In the genomic region with DNA sequence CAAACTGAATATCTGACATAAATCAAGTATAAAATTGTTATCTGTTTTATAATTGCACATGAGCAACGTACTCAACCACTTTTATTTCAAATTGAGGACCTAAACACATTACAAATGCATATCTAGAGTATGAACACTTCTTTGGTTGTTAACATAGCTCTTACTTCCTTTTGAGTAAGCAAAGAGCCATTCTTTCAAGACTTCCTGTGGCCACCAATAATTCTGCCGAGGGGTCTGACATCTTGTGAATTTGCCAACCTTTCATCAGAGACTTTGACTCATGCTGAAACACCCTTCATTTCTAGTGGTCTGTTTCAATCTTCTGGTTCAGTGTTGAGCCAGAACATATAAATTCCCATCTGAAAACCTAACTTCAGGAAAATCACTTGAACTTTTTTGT, we compare ENCODE assay signal across 11 cellular contexts. TPM values are rescaled to one million over a fixed set of nuclear protein-coding genes. Genes with fewer than 3 reads are reported as not detected.
DNase-seq lines count a peak whose midpoint lies in the region; ATAC-seq and TF ChIP-seq lines count a peak whose summit lies in the region.
"Had no signal": no experiment of that assay in that cellular context is flagged by ENCODE, and none has a peak within 500 bp of the region (broad histone marks: within the 10 kb centered on the region; RNA-seq: fewer than 3 reads in every experiment).

No MANE protein-coding gene starts in this region.

- ATAC-seq in GM21390 (IDR thresholded peaks at IDR 0.05; ENCODE audit: unreplicated experiment): peak; percentile 62
- ATAC-seq in IMR-90 (ENCODE audit: low read depth): peak; percentile 82
- ATAC-seq in HG03439 (IDR thresholded peaks at IDR 0.05; ENCODE audit: unreplicated experiment): no peak
- ATAC-seq in upper lobe of left lung (ENCODE audit: low FRiP score in 2 of 2): no peak
- no peak for ATAC-seq in right lobe of liver
- ATAC-seq: naive thymus-derived CD8-positive, alpha-beta T cell; T-cell had no signal

- H3K56ac ChIP-seq in IMR-90 (ENCODE audit: extremely low read depth, insufficient read depth, low read length): no peak overlapping the region

- DNase-seq in AG08396 (ENCODE audit: low spot score) (peak; percentile 35), IMR-90 (peak; percentile 94), fibroblast of mammary gland (ENCODE audit: low read depth) (peak; percentile 93), SIG-M5 (lab: John Stamatoyannopoulos, UW) (no peak), upper lobe of left lung (no peak), right lobe of liver (no peak)
- DNase-seq: naive thymus-derived CD8-positive, alpha-beta T cell; T-cell had no signal

- H3K27me3 ChIP-seq in IMR-90 (ENCODE audit: control insufficient read depth, insufficient read depth, low read length): no peaks in the 10 kb centered on the region
- no peaks in the 10 kb centered on the region for H3K27me3 ChIP-seq in upper lobe of left lung
- H3K27me3 ChIP-seq in right lobe of liver: no peaks in the 10 kb centered on the region

- 0 out of 2 replicates have a peak, but pooled peaks cover 2% of the 10 kb centered on the region for H3K9me1 ChIP-seq in IMR-90 (ENCODE audit: insufficient read depth, low read length)

- peak overlapping the region; percentile 74; the same call in 1 of the 2 replicates for H2BK20ac ChIP-seq in IMR-90 (ENCODE audit: low read depth, low read length)

- no peak overlapping the region for H2AK9ac ChIP-seq in IMR-90 (replicated peaks; ENCODE audit: low read depth, low read length, poor library complexity)

- peaks cover 16 to 33% of the 10 kb centered on the region in 2 experiments for H3K79me1 ChIP-seq in IMR-90 (ENCODE audit: low read depth in 1 of 2, low read length in 2 of 2)

- TF ChIP-seq CTCF in IMR-90 (conservative IDR thresholded peaks at IDR 0.05; ENCODE audit: low read depth, low read length) (no peak), fibroblast of mammary gland (conservative IDR thresholded peaks at IDR 0.05; ENCODE audit: control insufficient read depth, insufficient read depth, low read depth, low read length) (no peak), upper lobe of left lung (IDR thresholded peaks at IDR 0.05) (no peak), right lobe of liver (IDR thresholded peaks at IDR 0.05) (no peak)

- H3K18ac ChIP-seq in IMR-90 (ENCODE audit: low read depth, low read length): no peak overlapping the region; the same call in 1 of the 2 replicates

- H3K4me3 ChIP-seq in IMR-90 (ENCODE audit: insufficient read depth, low read depth, low read length) (no peak overlapping the region), fibroblast of mammary gland (ENCODE audit: control insufficient read depth, low read depth, low read length) (no peak overlapping the region), upper lobe of left lung (no peak overlapping the region), right lobe of liver (no peak overlapping the region)

- no peak overlapping the region; the same call in 1 of the 2 replicates for H4K5ac ChIP-seq in IMR-90 (ENCODE audit: low read depth, low read length)

- CTCF ChIA-PET in IMR-90 (lab: Yijun Ruan, JAX): no interaction called here

- no peak overlapping the region for H4K91ac ChIP-seq in IMR-90 (ENCODE audit: insufficient read depth, low read depth, low read length)

- no peak for TF ChIP-seq POLR2A in IMR-90 (IDR thresholded peaks at IDR 0.05; ENCODE audit: low read depth, low read length)
- no peak for TF ChIP-seq POLR2A in upper lobe of left lung (IDR thresholded peaks at IDR 0.05)
- no peak for TF ChIP-seq POLR2A in right lobe of liver (IDR thresholded peaks at IDR 0.05)

- no peak for TF ChIP-seq RAD21 in IMR-90 (IDR thresholded peaks at IDR 0.05; ENCODE audit: low read length)

- H3K14ac ChIP-seq in IMR-90 (replicated peaks; ENCODE audit: low read depth, low read length): peak overlapping the region; percentile 87

- WGBS in IMR-90 (ENCODE audit: extremely low coverage in 2 of 2, insufficient read length in 1 of 2), 2 experiments: 0% methylated on average over 1 of the region's 2 CpGs; no CpG with 5 or more reads in 1 of the 2 experiments
- 12 to 22% methylated on average over 2 of the region's 2 CpGs for WGBS in upper lobe of left lung, 2 donors
- 54% methylated on average over 2 of the region's 2 CpGs for WGBS in right lobe of liver (ENCODE audit: insufficient coverage, low coverage, low lambda C conversion rate, missing lambda C conversion rate)

- H4K20me1 ChIP-seq in IMR-90 (ENCODE audit: insufficient read depth, low read length): no peaks in the 10 kb centered on the region

- H3K36me3 ChIP-seq in IMR-90 (ENCODE audit: control insufficient read depth, insufficient read depth, low read length): no peaks in the 10 kb centered on the region
- H3K36me3 ChIP-seq in upper lobe of left lung: no peaks in the 10 kb centered on the region
- H3K36me3 ChIP-seq in right lobe of liver: no peaks in the 10 kb centered on the region

- peak overlapping the region; percentile 93 for H2BK5ac ChIP-seq in IMR-90 (ENCODE audit: low read depth, low read length, poor library complexity, severe bottlenecking)

- H3K9ac ChIP-seq in IMR-90 (ENCODE audit: low read depth, low read length): no peak overlapping the region

- TF ChIP-seq EP300 in upper lobe of left lung (IDR thresholded peaks at IDR 0.05): no peak

- no peak overlapping the region for H2BK15ac ChIP-seq in IMR-90 (ENCODE audit: low read depth, low read length)

- dilution Hi-C loops in IMR-90 (cut with HindIII; ENCODE audit: low sequenced_read_pairs, unreplicated experiment): no loop called here

- H2AFZ ChIP-seq in IMR-90 (replicated peaks; ENCODE audit: low read length, poor library complexity): no peak overlapping the region

- POLR2A ChIA-PET in IMR-90 (lab: Charles Lee; ENCODE audit: unreplicated experiment): no interaction called here

- H4K8ac ChIP-seq in IMR-90 (ENCODE audit: low read depth in 2 of 2, low read length in 2 of 2): peak overlapping the region in 1 of 2 experiments; percentile 16; a peak in 2 of 4 replicates

- no peak overlapping the region; the same call in 1 of the 2 replicates for H3K23ac ChIP-seq in IMR-90 (ENCODE audit: low read depth, low read length)

- H3K4me1 ChIP-seq in IMR-90 (ENCODE audit: control insufficient read depth, insufficient read depth, low read length) (peaks cover 3% of the 10 kb centered on the region), upper lobe of left lung (peaks cover 0 to 9% (median 0%) of the 10 kb centered on the region in 4 donors), right lobe of liver (peaks cover 0 to 8% (median 3%) of the 10 kb centered on the region in 4 donors)

- in situ Hi-C loops in IMR-90 (cut with MboI; ENCODE audit: low sequenced_read_pairs): no loop called here

- H3K9me3 ChIP-seq in IMR-90 (ENCODE audit: control insufficient read depth, insufficient read depth, low read length): no peaks in the 10 kb centered on the region
- no peaks in the 10 kb centered on the region for H3K9me3 ChIP-seq in upper lobe of left lung
- H3K9me3 ChIP-seq in right lobe of liver: no peaks in the 10 kb centered on the region

- BruUV-seq in IMR-90 (replicated peaks; lab: Mats Ljungman, UMichigan): no TSS peak

- H2AK5ac ChIP-seq in IMR-90 (ENCODE audit: low read depth, low read length): no peak overlapping the region

- peak overlapping the region; percentile 79; the same call in 1 of the 2 replicates for H2BK120ac ChIP-seq in IMR-90 (ENCODE audit: low read depth, low read length)

- intact Hi-C loops in IMR-90 (cut with micrococcal nuclease) (no loop called here), right lobe of liver (cut with DNase I) (no loop called here)

- H3K27ac ChIP-seq in IMR-90 (ENCODE audit: insufficient read depth, low read length) (0 out of 2 replicates have a peak overlapping the region, but pooled peaks have one; percentile 39), upper lobe of left lung (no peak overlapping the region), right lobe of liver (no peak overlapping the region)
- H3K27ac ChIP-seq: C4-2B had no signal

- peak overlapping the region; percentile 74; the same call in 1 of the 2 replicates for H3K4me2 ChIP-seq in IMR-90 (ENCODE audit: low read depth, low read length)

- H3K4ac ChIP-seq in IMR-90 (ENCODE audit: low read depth, low read length): peak overlapping the region; percentile 79; the same call in 1 of the 2 replicates

TF ChIP-seq in IMR-90, 13 proteins besides CTCF, POLR2A, EP300 and RAD21:
- TF ChIP-seq RCOR1 (IDR thresholded peaks at IDR 0.05; ENCODE audit: insufficient replicate concordance, low read length) (no peak), BHLHE40 (IDR thresholded peaks at IDR 0.05; ENCODE audit: low read depth, low read length) (no peak), MAFK (IDR thresholded peaks at IDR 0.05; ENCODE audit: low read depth, low read length) (0 out of 2 replicates have a peak, but pooled peaks have one; percentile 23), CEBPB (IDR thresholded peaks at IDR 0.05; ENCODE audit: low read depth, low read length) (peak; percentile 73; the same call in 1 of the 2 replicates), NFE2L2 (IDR thresholded peaks at IDR 0.05; ENCODE audit: low read depth, low read length) (no peak)
- TF ChIP-seq, protein P1, sequence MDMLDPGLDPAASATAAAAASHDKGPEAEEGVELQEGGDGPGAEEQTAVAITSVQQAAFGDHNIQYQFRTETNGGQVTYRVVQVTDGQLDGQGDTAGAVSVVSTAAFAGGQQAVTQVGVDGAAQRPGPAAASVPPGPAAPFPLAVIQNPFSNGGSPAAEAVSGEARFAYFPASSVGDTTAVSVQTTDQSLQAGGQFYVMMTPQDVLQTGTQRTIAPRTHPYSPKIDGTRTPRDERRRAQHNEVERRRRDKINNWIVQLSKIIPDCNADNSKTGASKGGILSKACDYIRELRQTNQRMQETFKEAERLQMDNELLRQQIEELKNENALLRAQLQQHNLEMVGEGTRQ (IDR thresholded peaks at IDR 0.05; ENCODE audit: low read depth, low read length): no peak

RNA-seq across cellular contexts. Expression of a gene that starts 59.4 kb away (rescaled TPM):
- 28.1 and 29.6 TPM in 2 replicates for total RNA-seq in IMR-90 (2012; rRNA removed)
- polyA plus RNA-seq in IMR-90 (2012; rRNA removed): 6.9 and 10.1 TPM in 2 replicates
- polyA plus RNA-seq in IMR-90 (2012; cell fraction: cytosol; rRNA removed): 2.2 and 3.0 TPM in 2 replicates
- 1.0 and 9.0 TPM in 2 replicates for polyA plus RNA-seq in IMR-90 (2012; cell fraction: nucleus; rRNA removed; ENCODE audit: low replicate concordance)
- 10 to 100 TPM; 21.7 to 53.4 (median 37.1) TPM for total RNA-seq in upper lobe of left lung
- total RNA-seq in right lobe of liver: 10 to 100 TPM; 12.6 to 28.7 (median 17.9) TPM

Comparison
In these comparisons a context has a peak if more than half of its experiments do, and no peak if none do; other contexts are left out.
1. DNase-seq: peak in AG08396 (single experiment), IMR-90 (single experiment) and fibroblast of mammary gland (single experiment); none in SIG-M5 (single experiment), upper lobe of left lung (0 of 2) and right lobe of liver (0 of 3).
2. ATAC-seq: peak in GM21390 (single experiment) and IMR-90 (single experiment); none in HG03439 (single experiment), upper lobe of left lung (0 of 2) and right lobe of liver (0 of 4).